Comparison of ENCODE assay signal across 10 cellular contexts in the genomic region with DNA sequence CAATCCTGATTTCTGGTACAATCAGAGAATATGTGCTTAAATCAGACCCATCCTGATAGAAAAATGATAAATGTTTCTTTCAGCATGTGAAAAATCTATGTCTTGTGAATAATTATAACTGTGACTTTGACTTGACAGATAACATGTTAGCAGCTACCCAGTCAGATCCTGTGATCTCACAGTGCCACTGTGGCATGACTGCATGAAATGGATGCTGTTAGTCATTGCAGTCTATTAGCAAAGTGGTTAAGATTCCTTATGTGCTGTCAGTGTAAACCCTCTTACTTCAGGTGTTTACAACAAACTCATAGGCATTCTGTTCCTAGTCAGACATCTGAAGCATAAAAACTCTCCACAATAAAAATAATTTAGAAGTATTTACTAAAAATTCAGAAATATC.
DNase-seq lines count a peak whose midpoint lies in the region; ATAC-seq and TF ChIP-seq lines count a peak whose summit lies in the region.
"Had no signal": no experiment of that assay in that cellular context is flagged by ENCODE, and none has a peak within 500 bp of the region (broad histone marks: within the 10 kb centered on the region; RNA-seq: fewer than 3 reads in every experiment).

No MANE protein-coding gene starts in this region.

- ATAC-seq in HG02981 (IDR thresholded peaks at IDR 0.05; ENCODE audit: unreplicated experiment) (peak; percentile 62), GM21825 (IDR thresholded peaks at IDR 0.05; ENCODE audit: unreplicated experiment) (no peak), HG02970 (IDR thresholded peaks at IDR 0.05; ENCODE audit: low FRiP score, unreplicated experiment) (no peak)

- intact Hi-C loops in stomach (cut with DNase I; ENCODE audit: low total_unique reads), result no loop called here

- H3K4me1 ChIP-seq in adipocyte (ENCODE audit: control insufficient read depth, insufficient read depth, low read length) (peaks cover 23% of the 10 kb centered on the region), stomach (no peaks in the 10 kb centered on the region)

- H3K36me3 ChIP-seq in adipocyte (ENCODE audit: control insufficient read depth, insufficient read depth, low read length, severe bottlenecking) (no peaks in the 10 kb centered on the region), stomach (no peaks in the 10 kb centered on the region)

- DNase-seq in EL, result peak; percentile 55
- DNase-seq in adipocyte (ENCODE audit: low read depth), result peak; percentile 54
- peak; percentile 83 for DNase-seq in kidney glomerular epithelial cell (lab: John Stamatoyannopoulos, UW)
- no peak for DNase-seq in activated T-cell treated with anti-CD3 and anti-CD28 coated beads for 4 hours
- DNase-seq in stomach, result no peak
- DNase-seq: activated CD8-positive, alpha-beta memory T cell treated with anti-CD3 and anti-CD28 coated beads, Interleukin-2, amount 50 U/mL, for 4 hours; naive B cell had no signal

- no peak for TF ChIP-seq CTCF in stomach (IDR thresholded peaks at IDR 0.05)

- no peak overlapping the region for H3K27ac ChIP-seq in stomach

- no peak for TF ChIP-seq EP300 in stomach (IDR thresholded peaks at IDR 0.05)

- H3K4me3 ChIP-seq in adipocyte (ENCODE audit: low read length) (no peak overlapping the region), stomach (no peak overlapping the region)

- H3K27me3 ChIP-seq in adipocyte (replicated peaks; ENCODE audit: control insufficient read depth, insufficient read depth, low read length) (no peaks in the 10 kb centered on the region), stomach (no peaks in the 10 kb centered on the region)

- TF ChIP-seq POLR2A in stomach (IDR thresholded peaks at IDR 0.05), result no peak

- H3K9me3 ChIP-seq in adipocyte (ENCODE audit: control insufficient read depth, low read length), result no peaks in the 10 kb centered on the region
- H3K9me3 ChIP-seq in stomach, result no peaks in the 10 kb centered on the region

- H3K9ac ChIP-seq in adipocyte (ENCODE audit: low read length), result no peak overlapping the region

Comparison
In these comparisons a context has a peak if more than half of its experiments do, and no peak if none do; other contexts are left out.
1. DNase-seq: peak in EL (single experiment), adipocyte (single experiment) and kidney glomerular epithelial cell (single experiment); none in activated T-cell treated with anti-CD3 and anti-CD28 coated beads for 4 hours (single experiment) and stomach (single experiment).